In the genomic region with DNA sequence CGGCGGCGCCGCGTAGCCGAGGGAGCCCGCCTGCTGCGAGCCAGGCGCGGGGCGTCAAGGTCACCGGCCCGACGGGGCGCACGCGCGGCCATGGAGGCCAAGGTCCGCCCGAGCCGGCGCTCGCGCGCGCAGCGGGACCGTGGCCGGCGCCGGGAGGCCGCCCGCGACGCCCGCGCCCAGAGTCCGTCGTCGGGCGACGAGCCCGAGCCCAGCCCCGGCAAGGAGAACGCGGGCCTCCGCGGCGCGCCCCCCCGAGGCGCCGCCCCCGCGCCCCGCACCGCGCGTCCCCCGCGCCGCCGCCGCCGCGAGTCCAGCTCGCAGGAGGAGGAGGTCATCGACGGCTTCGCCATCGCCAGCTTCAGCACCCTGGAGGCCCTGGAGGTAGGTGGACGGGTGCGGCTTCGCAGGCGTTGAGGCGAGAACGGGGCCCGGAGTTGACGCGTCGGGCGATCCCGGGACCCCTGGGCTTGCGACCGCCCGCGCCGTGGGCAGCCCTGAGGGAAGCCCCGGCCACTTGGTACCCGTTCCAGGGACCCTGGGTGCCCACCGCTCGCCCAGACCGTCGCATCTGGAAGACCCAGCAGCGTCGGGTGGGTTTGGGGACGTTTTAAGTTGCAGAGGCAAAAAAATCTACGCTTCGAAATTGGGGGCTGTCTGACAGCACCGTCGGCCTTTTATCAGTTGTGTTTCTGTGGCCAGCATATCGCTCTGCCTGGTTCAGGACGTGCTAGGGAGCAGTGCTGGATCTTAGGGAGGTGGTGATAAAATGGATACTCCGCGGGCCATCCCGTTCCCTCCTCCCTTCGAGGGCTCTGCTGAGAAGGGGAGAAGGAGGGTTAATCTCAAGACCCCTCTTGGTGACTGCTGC, we compare ENCODE assay signal across 8 cellular contexts. TPM values are rescaled to one million over a fixed set of nuclear protein-coding genes. Genes with fewer than 3 reads are reported as not detected.
DNase-seq lines count a peak whose midpoint lies in the region; ATAC-seq, FAIRE-seq and TF ChIP-seq lines count a peak whose summit lies in the region.

No MANE protein-coding gene starts in this region.

- no peak for TF ChIP-seq CTCF in fibroblast of villous mesenchyme (IDR thresholded peaks at IDR 0.05; ENCODE audit: insufficient read depth, low read depth, low read length)
- no peak for TF ChIP-seq CTCF in progenitor cell of endocrine pancreas (IDR thresholded peaks at IDR 0.05; ENCODE audit: unreplicated experiment)

- H3K27ac ChIP-seq in SK-N-MC, result no peak overlapping the region

- no peaks in the 10 kb centered on the region for H3K9me3 Mint-ChIP-seq in progenitor cell of endocrine pancreas (ENCODE audit: low read depth)

- TF ChIP-seq POLR2A in H54 (IDR thresholded peaks at IDR 0.05; ENCODE audit: low read depth, low read length), result no peak

- H3K4me3 Mint-ChIP-seq in progenitor cell of endocrine pancreas (ENCODE audit: low read depth), result peak overlapping the region; percentile 82

- no peaks in the 10 kb centered on the region for H3K9me3 ChIP-seq in SK-N-MC (ENCODE audit: low read depth, low read length)

- H3K27me3 Mint-ChIP-seq in progenitor cell of endocrine pancreas, result peaks cover 30% of the 10 kb centered on the region

- H3K4me3 ChIP-seq in SK-N-MC (peak overlapping the region; percentile 84), fibroblast of villous mesenchyme (ENCODE audit: low read depth, low read length) (peak overlapping the region; percentile 69)

- peaks cover 43% of the 10 kb centered on the region for H3K4me1 Mint-ChIP-seq in progenitor cell of endocrine pancreas (ENCODE audit: low read depth)

- peak overlapping the region; percentile 74 for H3K9ac ChIP-seq in SK-N-MC (ENCODE audit: insufficient read length)

- FAIRE-seq in H54 (lab: Jason Lieb, UNC), result no peak

- peak overlapping the region; percentile 92 for H3K27ac Mint-ChIP-seq in progenitor cell of endocrine pancreas

- peaks cover 3% of the 10 kb centered on the region for H3K36me3 Mint-ChIP-seq in progenitor cell of endocrine pancreas (ENCODE audit: insufficient read depth)

- H3K36me3 ChIP-seq in SK-N-MC (ENCODE audit: insufficient read depth, low read length), result no peaks in the 10 kb centered on the region

- DNase-seq in CD1c-positive myeloid dendritic cell (ENCODE audit: extremely low spot score) (peak; percentile 33), H54 (ENCODE audit: insufficient read length, low spot score) (peak; percentile 67), SK-N-MC (ENCODE audit: low read depth, low spot score) (no peak), fibroblast of villous mesenchyme (ENCODE audit: low read depth) (peak; percentile 44), progenitor cell of endocrine pancreas (ENCODE audit: low spot score, unreplicated experiment) (no peak), putamen (ENCODE audit: low spot score) (no peak), NCI-H1436 (lab: John Stamatoyannopoulos, UW) (no peak)

- ATAC-seq in HG02610 (IDR thresholded peaks at IDR 0.05; ENCODE audit: unreplicated experiment), result no peak

RNA-seq across cellular contexts. Expression of a gene that starts 0.8 kb away (rescaled TPM):
- 3.9 and 42.5 TPM in 2 replicates for total RNA-seq in fibroblast of villous mesenchyme
- 195 and 199 TPM in 2 replicates for total RNA-seq in progenitor cell of endocrine pancreas

Comparison
In these comparisons a context has a peak if more than half of its experiments do, and no peak if none do; other contexts are left out.
1. DNase-seq: peak in CD1c-positive myeloid dendritic cell (single experiment), H54 (single experiment) and fibroblast of villous mesenchyme (single experiment); none in SK-N-MC (single experiment), progenitor cell of endocrine pancreas (single experiment), putamen (single experiment) and NCI-H1436 (single experiment).